In the genomic region with DNA sequence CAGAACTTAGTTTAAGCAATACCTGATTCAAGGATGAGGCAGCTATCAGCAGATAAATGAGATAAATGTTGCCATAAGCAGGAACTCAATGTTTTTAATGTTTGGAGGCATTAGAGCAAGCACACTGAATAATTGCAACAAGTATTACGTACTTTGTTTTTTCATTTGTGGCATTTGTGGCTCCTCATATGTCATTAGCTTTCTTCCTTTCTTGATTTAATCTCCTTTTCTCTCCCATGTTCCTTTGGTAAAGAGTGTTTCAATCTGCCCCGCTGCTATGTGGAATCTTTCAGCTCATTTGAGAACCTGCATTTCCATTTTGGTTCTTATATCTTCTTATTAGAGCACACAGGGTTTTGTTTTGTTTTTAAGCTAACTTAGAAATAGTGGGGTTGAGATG, we compare ENCODE assay signal across 25 cellular contexts.
"Had no signal": no experiment of that assay in that cellular context is flagged by ENCODE, and none has a peak within 500 bp of the region (broad histone marks: within the 10 kb centered on the region; RNA-seq: fewer than 3 reads in every experiment).

No MANE protein-coding gene starts in this region.

- H3K4me3 ChIP-seq: ascending aorta, left ventricle myocardium inferior, sigmoid colon, thoracic aorta had no signal

- H3K27ac Mint-ChIP-seq: activated naive CD4-positive, alpha-beta T cell treated with anti-CD3 and anti-CD28 coated beads, Interleukin-2, amount 50 U/mL, for 72 hours; mesothelial cell of epicardium; natural killer cell; stimulated activated naive B cell treated with anti-CD40 and anti-IgM and Interleukin-4, amounts not matched to agents 10 μg/mL and 1 μg/mL and 100 μg/mL, for 72 hours; type B pancreatic cell had no signal

- H3K9me3 ChIP-seq: ascending aorta, left ventricle myocardium inferior, sigmoid colon, thoracic aorta had no signal

- ATAC-seq: activated naive CD4-positive, alpha-beta T cell treated with anti-CD3 and anti-CD28 coated beads, Interleukin-2, amount 50 U/mL, for 72 hours; effector memory CD8-positive, alpha-beta T cell; esophagus mucosa; stimulated activated naive B cell treated with anti-CD40 and anti-IgM and Interleukin-4, amounts not matched to agents 10 μg/mL and 1 μg/mL and 100 μg/mL, for 72 hours had no signal

- H3K4me1 ChIP-seq: ascending aorta had no signal

- FAIRE-seq: colon, endothelial cell of umbilical vein, TTC549 had no signal

- H3K36me3 Mint-ChIP-seq: mesothelial cell of epicardium, natural killer cell, type B pancreatic cell had no signal

- H3K27me3 ChIP-seq: ascending aorta, brain microvascular endothelial cell, sigmoid colon had no signal

- H3K36me3 ChIP-seq: ascending aorta, brain microvascular endothelial cell, left ventricle myocardium inferior, sigmoid colon, thoracic aorta had no signal

- H3K9me3 Mint-ChIP-seq: activated naive CD4-positive, alpha-beta T cell treated with anti-CD3 and anti-CD28 coated beads, Interleukin-2, amount 50 U/mL, for 72 hours; effector memory CD8-positive, alpha-beta T cell; mesothelial cell of epicardium; natural killer cell; stimulated activated naive B cell treated with anti-CD40 and anti-IgM and Interleukin-4, amounts not matched to agents 10 μg/mL and 1 μg/mL and 100 μg/mL, for 72 hours had no signal

- DNase-seq: activated CD4-positive, alpha-beta T cell treated with anti-CD3 and anti-CD28 coated beads for 1 hour; activated CD4-positive, alpha-beta T cell treated with anti-CD3 and anti-CD28 coated beads, Interleukin-2, amount 50 U/mL, for 1 hour; activated CD8-positive, alpha-beta memory T cell treated with anti-CD3 and anti-CD28 coated beads for 24 hours; brain microvascular endothelial cell; caudate nucleus; effector memory CD8-positive, alpha-beta T cell; foreskin melanocyte; glutamatergic neuron; hypothalamus; left ventricle myocardium inferior; natural killer cell; retina; sigmoid colon; stimulated activated CD4-positive, alpha-beta T cell treated with anti-CD3 and anti-CD28 coated beads, Interleukin-2, amount 100 ng/mL, for 48 hours; stimulated activated CD8-positive, alpha-beta memory T cell treated with anti-CD3 and anti-CD28 coated beads, Interleukin-4, amount 100 ng/mL, for 48 hours; stimulated activated naive B cell treated with anti-CD40 and anti-IgM and Interleukin-4, amounts not matched to agents 10 μg/mL and 1 μg/mL and 100 μg/mL, for 72 hours had no signal

- H3K4me3 Mint-ChIP-seq: effector memory CD8-positive, alpha-beta T cell; mesothelial cell of epicardium; natural killer cell; stimulated activated naive B cell treated with anti-CD40 and anti-IgM and Interleukin-4, amounts not matched to agents 10 μg/mL and 1 μg/mL and 100 μg/mL, for 72 hours; type B pancreatic cell had no signal

- H3K27ac ChIP-seq: ascending aorta, brain microvascular endothelial cell, left ventricle myocardium inferior, sigmoid colon, thoracic aorta had no signal

- H3K27me3 Mint-ChIP-seq: stimulated activated naive B cell treated with anti-CD40 and anti-IgM and Interleukin-4, amounts not matched to agents 10 μg/mL and 1 μg/mL and 100 μg/mL, for 72 hours had no signal
